In genomic region chrX:20063716-20064351, GRCh38 we compare ENCODE assay signal across 14 cellular contexts. TPM values are rescaled to one million over a fixed set of nuclear protein-coding genes. Genes with fewer than 3 reads are reported as not detected.
A peak's percentile ranks its signal among the peaks of the same experiment; 100 is the strongest.
DNase-seq lines count a peak whose midpoint lies in the region; ATAC-seq, FAIRE-seq and TF ChIP-seq lines count a peak whose summit lies in the region.
"Had no signal": no experiment of that assay in that cellular context is flagged by ENCODE, and none has a peak within 500 bp of the region (broad histone marks: within the 10 kb centered on the region; RNA-seq: fewer than 3 reads in every experiment).

No MANE protein-coding gene starts in this region.

- no peak for FAIRE-seq in GM12892 (lab: Jason Lieb, UNC)

- H3K9me3 Mint-ChIP-seq in activated naive CD4-positive, alpha-beta T cell treated with anti-CD3 and anti-CD28 coated beads for 36 hours: no peaks in the 10 kb centered on the region
- H3K9me3 Mint-ChIP-seq: CD4-positive, alpha-beta T cell had no signal

- H3K4me3 Mint-ChIP-seq in activated naive CD4-positive, alpha-beta T cell treated with anti-CD3 and anti-CD28 coated beads for 36 hours: no peak overlapping the region
- H3K4me3 Mint-ChIP-seq: CD4-positive, alpha-beta T cell had no signal

- DNase-seq in activated naive CD4-positive, alpha-beta T cell treated with anti-CD3 and anti-CD28 coated beads for 36 hours: peak; percentile 8
- DNase-seq in activated naive CD4-positive, alpha-beta T cell treated with anti-CD3 and anti-CD28 coated beads, Interleukin-2, amount 50 U/mL, for 16 hours: no peak
- peak; percentile 34 for DNase-seq in Jurkat, Clone E6-1 (ENCODE audit: low read depth, low spot score)
- peak in 1 of 2 donors; percentile 30 for DNase-seq in cardiac fibroblast (ENCODE audit: low read depth in 2 of 2)
- no peak for DNase-seq in retinal pigment epithelial cell (ENCODE audit: low read depth)
- DNase-seq in GM12892 (ENCODE audit: insufficient read length): no peak
- DNase-seq: activated T-cell treated with anti-CD3 and anti-CD28 coated beads for 4 hours; caudate nucleus; CD4-positive, alpha-beta T cell; gastrocnemius medialis; NCI-H1092; NCI-H748 treated with DMSO at 0.1 percent for 48 hours had no signal

- H3K4me1 Mint-ChIP-seq in activated naive CD4-positive, alpha-beta T cell treated with anti-CD3 and anti-CD28 coated beads for 36 hours (ENCODE audit: low read depth): peaks cover 4% of the 10 kb centered on the region

- no peak overlapping the region for H3K27ac Mint-ChIP-seq in activated naive CD4-positive, alpha-beta T cell treated with anti-CD3 and anti-CD28 coated beads for 36 hours
- H3K27ac Mint-ChIP-seq: CD4-positive, alpha-beta T cell had no signal

- CTCF ChIA-PET in activated naive CD4-positive, alpha-beta T cell treated with anti-CD3 and anti-CD28 coated beads for 36 hours (lab: Charles Lee): interaction anchor here (0.6 kb wide), 1 partner anchor 158 kb away, joined by 7 read pairs; no protein-coding TSS in a partner anchor

- ATAC-seq in GM21528 (IDR thresholded peaks at IDR 0.05; ENCODE audit: low FRiP score, unreplicated experiment): no peak
- ATAC-seq in HG02763 (IDR thresholded peaks at IDR 0.05; ENCODE audit: unreplicated experiment): no peak
- ATAC-seq: gastrocnemius medialis had no signal

- H3K4me3 ChIP-seq in Jurkat, Clone E6-1 (ENCODE audit: low read length): no peak overlapping the region
- no peak overlapping the region for H3K4me3 ChIP-seq in cardiac fibroblast (replicated peaks in 1 of 2; ENCODE audit: low read depth in 2 of 2, low read length in 2 of 2)
- H3K4me3 ChIP-seq in retinal pigment epithelial cell (ENCODE audit: low read length): no peak overlapping the region
- H3K4me3 ChIP-seq: gastrocnemius medialis had no signal

- TF ChIP-seq CTCF in cardiac fibroblast (IDR thresholded peaks at IDR 0.05; ENCODE audit: low read depth, low read length) (peak; percentile 30), retinal pigment epithelial cell (conservative IDR thresholded peaks at IDR 0.05; ENCODE audit: low read depth, low read length) (peak; percentile 32)

- H3K36me3 Mint-ChIP-seq in activated naive CD4-positive, alpha-beta T cell treated with anti-CD3 and anti-CD28 coated beads for 36 hours (ENCODE audit: low read depth): no peaks in the 10 kb centered on the region

- H3K27me3 Mint-ChIP-seq in activated naive CD4-positive, alpha-beta T cell treated with anti-CD3 and anti-CD28 coated beads for 36 hours (ENCODE audit: low read depth): no peaks in the 10 kb centered on the region
- H3K27me3 Mint-ChIP-seq: CD4-positive, alpha-beta T cell had no signal

- intact Hi-C loops in activated naive CD4-positive, alpha-beta T cell treated with anti-CD3 and anti-CD28 coated beads for 36 hours (cut with micrococcal nuclease): loop anchor here (5.0 to 10.0 kb wide), 2 partner anchors 378 to 519 kb away; no protein-coding TSS in a partner anchor

- no peak for TF ChIP-seq POLR2A in GM12892 (IDR thresholded peaks at IDR 0.05; ENCODE audit: low read depth, low read length)

RNA-seq across cellular contexts. Expression of gene MAP7D2, which starts 52.9 kb away (rescaled TPM):
- total RNA-seq in activated naive CD4-positive, alpha-beta T cell treated with anti-CD3 and anti-CD28 coated beads for 36 hours: under 1 TPM; 0.69 to 0.83 TPM
- polyA plus RNA-seq in Jurkat, Clone E6-1 (2012; ENCODE audit: insufficient read depth, insufficient read length): not detected
- polyA plus RNA-seq in GM12892 (2012; ENCODE audit: missing spikeins): 0.98 TPM

Comparison
In these comparisons a context has a peak if more than half of its experiments do, and no peak if none do; other contexts are left out.
1. DNase-seq: peak in activated naive CD4-positive, alpha-beta T cell treated with anti-CD3 and anti-CD28 coated beads for 36 hours (single experiment) and Jurkat, Clone E6-1 (single experiment); none in activated naive CD4-positive, alpha-beta T cell treated with anti-CD3 and anti-CD28 coated beads, Interleukin-2, amount 50 U/mL, for 16 hours (single experiment), retinal pigment epithelial cell (single experiment) and GM12892 (single experiment).